ENCODE assay signal across 25 cellular contexts in the genomic region with DNA sequence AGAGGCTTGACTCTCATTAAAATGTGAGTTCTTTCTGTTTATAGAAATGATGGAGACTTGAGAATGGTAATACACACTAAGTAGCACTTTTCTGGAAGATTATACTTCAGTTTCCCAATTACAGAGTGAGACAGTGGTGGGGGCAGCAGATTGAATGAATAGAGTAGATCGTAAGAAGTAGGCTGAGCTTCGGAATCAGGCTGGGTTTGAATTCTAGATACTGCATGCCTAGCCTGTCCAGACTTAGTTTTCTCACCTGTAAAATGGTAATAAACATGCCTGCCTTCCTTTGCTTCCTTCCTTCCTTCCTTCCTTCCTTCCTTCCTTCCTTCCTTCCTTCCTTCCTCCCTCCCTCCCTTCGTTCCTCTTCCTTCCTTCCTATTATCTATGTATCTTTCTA.
"Had no signal": no experiment of that assay in that cellular context is flagged by ENCODE, and none has a peak within 500 bp of the region (broad histone marks: within the 10 kb centered on the region; RNA-seq: fewer than 3 reads in every experiment).

No MANE protein-coding gene starts in this region.

- H3K9me3 ChIP-seq: esophagus squamous epithelium, gastrocnemius medialis, left lung, lower lobe of right lung, mucosa of descending colon had no signal

- H3K27ac ChIP-seq: epithelial cell of prostate, esophagus squamous epithelium, gastrocnemius medialis, heart right ventricle, left lung, lower lobe of right lung had no signal

- FAIRE-seq: endometrium, islet of Langerhans had no signal

- H3K27me3 ChIP-seq: esophagus squamous epithelium, gastrocnemius medialis, heart right ventricle, left lung had no signal

- H3K4me3 ChIP-seq: esophagus squamous epithelium, gastrocnemius medialis, heart right ventricle, lower lobe of right lung, mucosa of descending colon had no signal

- DNase-seq: cortex of kidney; effector CD8-positive, alpha-beta T cell; effector memory CD8-positive, alpha-beta T cell; endodermal cell; erythroblast; esophagus squamous epithelium; foreskin fibroblast; foreskin melanocyte; gastrocnemius medialis; glutamatergic neuron; head of caudate nucleus; heart right ventricle; hippocampal formation; left cardiac atrium; left lung; left ventricle myocardium superior; lower lobe of right lung; mesenchymal stem cell; mucosa of descending colon; naive B cell; naive thymus-derived CD8-positive, alpha-beta T cell had no signal

- H3K36me3 ChIP-seq: gastrocnemius medialis, left lung, lower lobe of right lung had no signal

- ATAC-seq: effector memory CD8-positive, alpha-beta T cell; esophagus mucosa; gastrocnemius medialis; heart right ventricle; left cardiac atrium; left lung; left ventricle myocardium superior; lower lobe of right lung; mucosa of descending colon; naive thymus-derived CD8-positive, alpha-beta T cell had no signal

- H3K4me1 ChIP-seq: gastrocnemius medialis had no signal
